In the genomic region with DNA sequence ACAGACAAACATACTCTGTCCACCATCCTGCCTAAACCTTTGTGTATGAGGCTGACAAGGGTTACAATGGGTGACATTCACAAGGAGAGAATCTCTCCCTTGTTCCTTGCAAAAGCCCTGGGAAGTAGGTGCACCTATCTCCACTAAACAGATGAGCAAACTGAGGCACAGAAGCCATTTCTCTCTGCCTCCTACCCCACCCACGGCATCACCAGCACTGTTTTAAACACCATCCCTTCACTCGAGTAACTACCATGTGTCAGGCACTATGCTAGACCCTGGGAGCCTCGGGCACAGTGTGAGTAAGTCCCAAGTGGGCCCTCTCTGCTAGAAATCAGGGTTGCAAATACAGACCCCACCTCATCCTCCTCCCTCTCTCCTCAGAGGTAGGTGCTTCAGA, we compare ENCODE assay signal across 2 cellular contexts.
TF ChIP-seq lines count a peak whose summit lies in the region.

No MANE protein-coding gene starts in this region.

TF ChIP-seq in SK-N-SH, 30 proteins besides CTCF, POLR2A, EP300 and RAD21 (continued from another document):
- no peak for TF ChIP-seq TAF1 (IDR thresholded peaks at IDR 0.05; ENCODE audit: borderline replicate concordance, low read depth, low read length)
- TF ChIP-seq GATA2 (CRISPR knock-in tag; IDR thresholded peaks at IDR 0.05): no peak
- TF ChIP-seq SIN3A (IDR thresholded peaks at IDR 0.05; ENCODE audit: borderline replicate concordance, low read depth, low read length): no peak

TF ChIP-seq in SK-N-SH treated with all-trans-retinoic acid at 6 μM for 48 hours, 23 proteins besides CTCF, POLR2A, EP300 and RAD21 (continued from another document):
- TF ChIP-seq, protein P1, sequence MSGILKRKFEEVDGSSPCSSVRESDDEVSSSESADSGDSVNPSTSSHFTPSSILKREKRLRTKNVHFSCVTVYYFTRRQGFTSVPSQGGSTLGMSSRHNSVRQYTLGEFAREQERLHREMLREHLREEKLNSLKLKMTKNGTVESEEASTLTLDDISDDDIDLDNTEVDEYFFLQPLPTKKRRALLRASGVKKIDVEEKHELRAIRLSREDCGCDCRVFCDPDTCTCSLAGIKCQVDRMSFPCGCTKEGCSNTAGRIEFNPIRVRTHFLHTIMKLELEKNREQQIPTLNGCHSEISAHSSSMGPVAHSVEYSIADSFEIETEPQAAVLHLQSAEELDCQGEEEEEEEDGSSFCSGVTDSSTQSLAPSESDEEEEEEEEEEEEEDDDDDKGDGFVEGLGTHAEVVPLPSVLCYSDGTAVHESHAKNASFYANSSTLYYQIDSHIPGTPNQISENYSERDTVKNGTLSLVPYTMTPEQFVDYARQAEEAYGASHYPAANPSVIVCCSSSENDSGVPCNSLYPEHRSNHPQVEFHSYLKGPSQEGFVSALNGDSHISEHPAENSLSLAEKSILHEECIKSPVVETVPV (CRISPR knock-in tag; IDR thresholded peaks at IDR 0.05): no peak
- TF ChIP-seq ZNF70 (CRISPR knock-in tag; IDR thresholded peaks at IDR 0.05) (no peak), ZFP30 (CRISPR knock-in tag; IDR thresholded peaks at IDR 0.05) (no peak), RARB (CRISPR knock-in tag; IDR thresholded peaks at IDR 0.05) (no peak), ESRRG (CRISPR knock-in tag; IDR thresholded peaks at IDR 0.05) (no peak)
- TF ChIP-seq, protein P2, sequence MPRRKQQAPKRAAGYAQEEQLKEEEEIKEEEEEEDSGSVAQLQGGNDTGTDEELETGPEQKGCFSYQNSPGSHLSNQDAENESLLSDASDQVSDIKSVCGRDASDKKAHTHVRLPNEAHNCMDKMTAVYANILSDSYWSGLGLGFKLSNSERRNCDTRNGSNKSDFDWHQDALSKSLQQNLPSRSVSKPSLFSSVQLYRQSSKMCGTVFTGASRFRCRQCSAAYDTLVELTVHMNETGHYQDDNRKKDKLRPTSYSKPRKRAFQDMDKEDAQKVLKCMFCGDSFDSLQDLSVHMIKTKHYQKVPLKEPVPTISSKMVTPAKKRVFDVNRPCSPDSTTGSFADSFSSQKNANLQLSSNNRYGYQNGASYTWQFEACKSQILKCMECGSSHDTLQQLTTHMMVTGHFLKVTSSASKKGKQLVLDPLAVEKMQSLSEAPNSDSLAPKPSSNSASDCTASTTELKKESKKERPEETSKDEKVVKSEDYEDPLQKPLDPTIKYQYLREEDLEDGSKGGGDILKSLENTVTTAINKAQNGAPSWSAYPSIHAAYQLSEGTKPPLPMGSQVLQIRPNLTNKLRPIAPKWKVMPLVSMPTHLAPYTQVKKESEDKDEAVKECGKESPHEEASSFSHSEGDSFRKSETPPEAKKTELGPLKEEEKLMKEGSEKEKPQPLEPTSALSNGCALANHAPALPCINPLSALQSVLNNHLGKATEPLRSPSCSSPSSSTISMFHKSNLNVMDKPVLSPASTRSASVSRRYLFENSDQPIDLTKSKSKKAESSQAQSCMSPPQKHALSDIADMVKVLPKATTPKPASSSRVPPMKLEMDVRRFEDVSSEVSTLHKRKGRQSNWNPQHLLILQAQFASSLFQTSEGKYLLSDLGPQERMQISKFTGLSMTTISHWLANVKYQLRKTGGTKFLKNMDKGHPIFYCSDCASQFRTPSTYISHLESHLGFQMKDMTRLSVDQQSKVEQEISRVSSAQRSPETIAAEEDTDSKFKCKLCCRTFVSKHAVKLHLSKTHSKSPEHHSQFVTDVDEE (CRISPR knock-in tag; IDR thresholded peaks at IDR 0.05): no peak
